Comparison of ENCODE assay signal across 23 cellular contexts in the genomic region with DNA sequence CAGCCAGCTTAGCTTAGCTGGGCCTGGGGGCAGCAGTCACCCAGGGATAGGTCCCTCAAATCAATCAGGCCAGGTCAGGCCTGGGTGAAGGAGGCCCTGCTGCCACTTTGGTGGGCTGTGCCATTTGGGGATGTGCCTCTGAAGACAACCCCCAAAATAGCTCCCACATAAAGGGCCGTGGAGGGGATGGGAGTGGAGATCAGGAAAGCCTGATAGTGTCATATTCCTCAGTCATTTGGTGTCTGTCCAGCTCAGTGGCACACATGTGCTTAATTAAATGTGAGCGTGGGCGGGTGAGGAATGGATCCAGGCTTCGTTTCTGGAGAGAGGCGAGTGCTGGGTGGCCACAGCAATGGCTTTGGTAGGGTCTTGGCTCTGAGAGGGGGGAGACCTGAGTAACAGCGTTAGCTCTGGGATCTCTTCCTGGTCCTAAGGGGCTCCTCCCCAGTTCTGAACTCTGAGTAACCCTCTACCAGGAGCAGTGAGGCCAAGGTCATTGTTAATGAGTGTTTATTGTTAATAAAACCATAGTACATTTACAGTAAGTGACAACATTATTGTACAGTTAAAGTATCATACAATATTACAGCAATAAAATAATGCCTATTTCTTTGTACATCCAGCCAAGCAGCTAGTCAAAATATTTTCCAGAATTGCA. TPM values are rescaled to one million over a fixed set of nuclear protein-coding genes. Genes with fewer than 3 reads are reported as not detected.
A peak's percentile ranks its signal among the peaks of the same experiment; 100 is the strongest.
DNase-seq lines count a peak whose midpoint lies in the region; ATAC-seq, FAIRE-seq and TF ChIP-seq lines count a peak whose summit lies in the region.
"Had no signal": no experiment of that assay in that cellular context is flagged by ENCODE, and none has a peak within 500 bp of the region (broad histone marks: within the 10 kb centered on the region; RNA-seq: fewer than 3 reads in every experiment).

No MANE protein-coding gene starts in this region.

- H3K36me3 ChIP-seq in A673 (ENCODE audit: insufficient read depth, low read length, poor library complexity, severe bottlenecking), result peaks cover 99% of the 10 kb centered on the region
- H3K36me3 ChIP-seq in GM23248 (ENCODE audit: low read depth), result peaks cover 5% of the 10 kb centered on the region
- H3K36me3 ChIP-seq in mucosa of descending colon (ENCODE audit: low read depth), result peaks cover 7% of the 10 kb centered on the region

- BruUV-seq in A673 (replicated peaks; lab: Mats Ljungman, UMichigan), result no TSS peak

- in situ Hi-C loops in GM23248 (cut with MboI), result no loop called here

- H3K27ac ChIP-seq in A673 (ENCODE audit: low read depth, low read length, poor library complexity, severe bottlenecking) (peak overlapping the region; percentile 35), GM23248 (no peak overlapping the region), coronary artery (no peak overlapping the region)
- H3K27ac ChIP-seq: A549, C4-2B, dorsolateral prefrontal cortex, gastrocnemius medialis had no signal

- H3K4me1 ChIP-seq in A673 (ENCODE audit: insufficient read depth, low read length, poor library complexity, severe bottlenecking) (peaks cover 16% of the 10 kb centered on the region), GM23248 (ENCODE audit: insufficient read depth) (peaks cover 10% of the 10 kb centered on the region), mucosa of descending colon (ENCODE audit: low read depth) (no peaks in the 10 kb centered on the region)
- H3K4me1 ChIP-seq: A549, gastrocnemius medialis had no signal

- no peaks in the 10 kb centered on the region for H3K9me2 ChIP-seq in GM23248 (ENCODE audit: insufficient read depth)

- no peak overlapping the region for H3K9ac ChIP-seq in GM23248

- H3K4me3 ChIP-seq in A673 (ENCODE audit: low read depth, low read length, poor library complexity, severe bottlenecking) (no peak overlapping the region), GM23248 (no peak overlapping the region), mucosa of descending colon (no peak overlapping the region), coronary artery (no peak overlapping the region)
- H3K4me3 ChIP-seq: A549, dorsolateral prefrontal cortex, gastrocnemius medialis had no signal

- 12 to 19% methylated on average over 6 of the region's 6 CpGs for WGBS in GM23248 (ENCODE audit: low coverage in 1 of 2, low lambda C conversion rate in 2 of 2, missing lambda C conversion rate in 2 of 2), 2 experiments

- DNase-seq in A673 (ENCODE audit: low spot score) (peak; percentile 89), GM23248 (peak; percentile 89), mucosa of descending colon (no peak), coronary artery (ENCODE audit: low spot score) (no peak)
- DNase-seq in stimulated activated CD4-positive, alpha-beta T cell treated with anti-CD3 and anti-CD28 coated beads, Interleukin-12 subunit alpha, Interleukin-12 subunit beta, amount 100 ng/mL, for 4 hours, result no peak
- DNase-seq: activated T-cell treated with anti-CD3 and anti-CD28 coated beads, Interleukin-2, amount 50 U/mL, for 24 hours; dorsolateral prefrontal cortex; gastrocnemius medialis; islet precursor cell; NCI-H1092 treated with DMSO at 0.1 percent for 48 hours; NCI-H1930; NCI-H2227 treated with DMSO at 0.1 percent for 48 hours; stimulated activated CD4-positive, alpha-beta T cell treated with anti-CD3 and anti-CD28 coated beads, Interleukin-15, amount 100 ng/mL, for 24 hours had no signal

- H3K9me3 ChIP-seq in A673 (ENCODE audit: low read depth, low read length, poor library complexity, severe bottlenecking), result no peaks in the 10 kb centered on the region
- H3K9me3 ChIP-seq in GM23248 (ENCODE audit: low read depth), result no peaks in the 10 kb centered on the region
- no peaks in the 10 kb centered on the region for H3K9me3 ChIP-seq in mucosa of descending colon
- H3K9me3 ChIP-seq: A549, gastrocnemius medialis had no signal

- peak overlapping the region; percentile 18 for H3K4me2 ChIP-seq in GM23248 (ENCODE audit: unreplicated experiment)
- H3K4me2 ChIP-seq: A549 had no signal

- POLR2A ChIA-PET in A673 (lab: Charles Lee; ENCODE audit: low non-redundant PET), result interaction anchor here (0.6 kb wide), 1 partner anchor 9 kb away, joined by 3 read pairs; no protein-coding TSS in a partner anchor

- peak; percentile 66 for FAIRE-seq in endometrium (lab: Jason Lieb, UNC)
- FAIRE-seq: A549, bronchial epithelial cell, D721Med, GM18507, urothelium cell line had no signal

- CTCF ChIA-PET in A673 (lab: Charles Lee), result interaction anchor here (0.6 to 1.3 kb wide), 4 partner anchors 24 to 342 kb away, joined by 3 to 5 read pairs (median 5); no protein-coding TSS in a partner anchor

- peak; percentile 35 for ATAC-seq in mucosa of descending colon
- no peak for ATAC-seq in GM19463 (IDR thresholded peaks at IDR 0.05; ENCODE audit: unreplicated experiment)
- ATAC-seq in GM21423 (IDR thresholded peaks at IDR 0.05; ENCODE audit: unreplicated experiment), result no peak
- ATAC-seq: activated CD4-positive, CD25-positive, alpha-beta regulatory T cell treated with anti-CD3 and anti-CD28 coated beads, Interleukin-2, amount 50 U/mL, for 24 hours; gastrocnemius medialis had no signal

- no peaks in the 10 kb centered on the region for H4K20me1 ChIP-seq in GM23248 (ENCODE audit: insufficient read depth)

- H3F3A ChIP-seq in GM23248 (ENCODE audit: insufficient read depth), result no peaks in the 10 kb centered on the region

- no peaks in the 10 kb centered on the region for H3K27me3 ChIP-seq in A673 (replicated peaks; ENCODE audit: insufficient read depth, low read depth, low read length, poor library complexity)
- no peaks in the 10 kb centered on the region for H3K27me3 ChIP-seq in GM23248 (replicated peaks; ENCODE audit: insufficient read depth)
- H3K27me3 ChIP-seq: dorsolateral prefrontal cortex, gastrocnemius medialis had no signal

- intact Hi-C loops in A673 (cut with micrococcal nuclease; ENCODE audit: unreplicated experiment), result no loop called here
- intact Hi-C loops in mucosa of descending colon (cut with DNase I, micrococcal nuclease), result no loop called here

- H3K79me2 ChIP-seq in GM23248 (ENCODE audit: insufficient read depth), result no peaks in the 10 kb centered on the region

- no peak for TF ChIP-seq CTCF in A673 (conservative IDR thresholded peaks at IDR 0.05; ENCODE audit: low read depth, low read length)
- no peak for TF ChIP-seq CTCF in mucosa of descending colon (IDR thresholded peaks at IDR 0.05)
- TF ChIP-seq CTCF in coronary artery (IDR thresholded peaks at IDR 0.05), result no peak

- H2AFZ ChIP-seq in GM23248, result no peak overlapping the region

RNA-seq across cellular contexts. Expression of a gene that starts 45.2 kb away (rescaled TPM):
- total RNA-seq in A673 (2021) (180 and 192 TPM in 2 replicates), mucosa of descending colon (10 to 100 TPM; 29.6 to 34.4 (median 30.7) TPM)
- 21.4 and 34.3 TPM in 2 replicates for total RNA-seq in GM23248 (2014; rRNA removed; shearing (Covaris generic))
- polyA plus RNA-seq in GM23248 (2016; fragmentation: Nextera tagmentation; extraction: Ambion mirVana), result 24.0 and 27.5 TPM in 2 replicates

Comparison
In these comparisons a context has a peak if more than half of its experiments do, and no peak if none do; other contexts are left out.
1. DNase-seq: peak in A673 (single experiment) and GM23248 (single experiment); none in mucosa of descending colon (0 of 3), stimulated activated CD4-positive, alpha-beta T cell treated with anti-CD3 and anti-CD28 coated beads, Interleukin-12 subunit alpha, Interleukin-12 subunit beta, amount 100 ng/mL, for 4 hours (single experiment) and coronary artery (single experiment).